Comparison of ENCODE assay signal across 16 cellular contexts in the genomic region with DNA sequence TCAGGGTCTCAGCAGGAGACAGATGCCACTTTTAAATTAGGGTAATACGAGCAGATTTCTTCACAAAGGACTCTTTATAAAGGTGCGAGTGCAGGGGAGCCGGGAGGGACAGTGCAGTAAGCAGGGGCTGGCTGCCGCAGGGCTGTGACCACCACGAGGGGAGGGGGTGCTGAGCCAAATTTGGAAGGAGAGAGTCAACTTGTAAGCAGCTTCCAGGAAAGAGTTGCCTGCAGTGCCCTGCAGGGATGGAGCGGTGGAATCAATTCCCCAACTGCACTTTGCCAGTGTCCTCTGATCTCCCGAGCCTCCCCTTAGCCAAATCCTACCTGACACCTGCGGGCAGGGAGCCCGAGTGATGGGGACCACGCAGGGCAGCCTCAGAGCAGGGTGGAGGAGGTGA. TPM values are rescaled to one million over a fixed set of nuclear protein-coding genes. Genes with fewer than 3 reads are reported as not detected.
DNase-seq lines count a peak whose midpoint lies in the region; ATAC-seq and TF ChIP-seq lines count a peak whose summit lies in the region.
"Had no signal": no experiment of that assay in that cellular context is flagged by ENCODE, and none has a peak within 500 bp of the region (broad histone marks: within the 10 kb centered on the region; RNA-seq: fewer than 3 reads in every experiment).

No MANE protein-coding gene starts in this region.

- 32% methylated on average over 10 of the region's 10 CpGs for WGBS in hepatocyte (ENCODE audit: low lambda C conversion rate, missing lambda C conversion rate)

- H3K27ac Mint-ChIP-seq in CD8-positive, alpha-beta memory T cell, result peak overlapping the region; percentile 88 to 100 (median 100)
- H3K27ac Mint-ChIP-seq in WTC11, result no peak overlapping the region
- H3K27ac Mint-ChIP-seq: activated B cell treated with CpG ODN at 0.5 μM for 24 hours had no signal

- TF ChIP-seq CTCF in WTC11 (IDR thresholded peaks at IDR 0.05) (no peak), hepatocyte (IDR thresholded peaks at IDR 0.05; ENCODE audit: poor library complexity) (no peak)

- peak overlapping the region in 5 of 7 donors; percentile 11 to 58 (median 28) for H3K4me3 Mint-ChIP-seq in CD8-positive, alpha-beta memory T cell
- peak overlapping the region; percentile 53 for H3K4me3 Mint-ChIP-seq in WTC11
- H3K4me3 Mint-ChIP-seq: activated B cell treated with CpG ODN at 0.5 μM for 24 hours had no signal

- no peak for ATAC-seq in WTC11
- ATAC-seq: right cardiac atrium had no signal

- H3K4me2 ChIP-seq in BLaER1, result peak overlapping the region; percentile 96
- no peak overlapping the region for H3K4me2 ChIP-seq in hepatocyte
- H3K4me2 ChIP-seq: PC-9 had no signal

- no peaks in the 10 kb centered on the region for H3K79me2 ChIP-seq in hepatocyte

- H3K9ac ChIP-seq in BLaER1, result peak overlapping the region; percentile 50; the same call in 1 of the 2 replicates
- H3K9ac ChIP-seq in iPS-18a (ENCODE audit: low read length), result no peak overlapping the region

- H3K9me3 ChIP-seq in BLaER1, result no peaks in the 10 kb centered on the region
- no peaks in the 10 kb centered on the region for H3K9me3 ChIP-seq in CD8-positive, alpha-beta memory T cell (ENCODE audit: low read length)
- H3K9me3 ChIP-seq in iPS-18a (ENCODE audit: control insufficient read depth, low read depth, low read length), result no peaks in the 10 kb centered on the region
- H3K9me3 ChIP-seq in hepatocyte (ENCODE audit: low read depth), result no peaks in the 10 kb centered on the region
- H3K9me3 ChIP-seq: ascending aorta, ovary, SJCRH30, testis had no signal

- peaks cover 72% of the 10 kb centered on the region for H3K4me1 ChIP-seq in BLaER1
- peaks cover 83% of the 10 kb centered on the region for H3K4me1 ChIP-seq in CD8-positive, alpha-beta memory T cell (ENCODE audit: insufficient read depth, low read length)
- peaks cover 37% of the 10 kb centered on the region for H3K4me1 ChIP-seq in iPS-18a (ENCODE audit: control insufficient read depth, low read depth, low read length)
- peaks cover 15% of the 10 kb centered on the region for H3K4me1 ChIP-seq in hepatocyte (ENCODE audit: insufficient read depth)
- H3K4me1 ChIP-seq: ascending aorta, testis had no signal

- H3K27me3 ChIP-seq in BLaER1 (no peaks in the 10 kb centered on the region), iPS-18a (ENCODE audit: control insufficient read depth, insufficient read depth, low read length) (peaks cover 45% of the 10 kb centered on the region), hepatocyte (peaks cover 34% of the 10 kb centered on the region)
- no peaks in the 10 kb centered on the region for H3K27me3 ChIP-seq in CD8-positive, alpha-beta memory T cell (ENCODE audit: insufficient read depth, low read length, poor library complexity, severe bottlenecking)
- H3K27me3 ChIP-seq: ascending aorta, ovary, testis had no signal

- H3K36me3 ChIP-seq in BLaER1 (no peaks in the 10 kb centered on the region), iPS-18a (ENCODE audit: control insufficient read depth, low read depth, low read length) (no peaks in the 10 kb centered on the region), hepatocyte (replicated peaks; ENCODE audit: insufficient read depth, low read depth) (no peaks in the 10 kb centered on the region)
- H3K36me3 ChIP-seq in CD8-positive, alpha-beta memory T cell (ENCODE audit: insufficient read depth, low read length), result no peaks in the 10 kb centered on the region
- H3K36me3 ChIP-seq: ascending aorta, ovary, SJCRH30 had no signal

- DNase-seq in CD8-positive, alpha-beta memory T cell, result no peak
- no peak for DNase-seq in WTC11 (ENCODE audit: low spot score)
- no peak for DNase-seq in NCI-H2196 (lab: John Stamatoyannopoulos, UW; ENCODE audit: unreplicated experiment)
- DNase-seq in NCI-H2227 treated with DMSO at 0.1 percent for 48 hours (lab: John Stamatoyannopoulos, UW), result no peak
- no peak for DNase-seq in hepatocyte (ENCODE audit: low spot score)
- no peak for DNase-seq in SW480 (ENCODE audit: low spot score)
- DNase-seq: activated B cell treated with CpG ODN at 0.5 μM for 24 hours, COR-L47, ovary, PC-9, right cardiac atrium, SJCRH30, testis had no signal

- no peaks in the 10 kb centered on the region for H4K20me1 ChIP-seq in BLaER1
- H4K20me1 ChIP-seq in hepatocyte (ENCODE audit: insufficient read depth, poor library complexity, severe bottlenecking), result no peaks in the 10 kb centered on the region

- no peak overlapping the region for H2AFZ ChIP-seq in hepatocyte
- H2AFZ ChIP-seq: PC-9 had no signal

- H3K36me3 Mint-ChIP-seq in CD8-positive, alpha-beta memory T cell, result peaks cover 0 to 1% (median 0%) of the 10 kb centered on the region in 3 donors
- H3K36me3 Mint-ChIP-seq in WTC11, result 0 out of 2 replicates have a peak, but pooled peaks cover 2% of the 10 kb centered on the region

- no peaks in the 10 kb centered on the region for H3K9me3 Mint-ChIP-seq in CD8-positive, alpha-beta memory T cell
- H3K9me3 Mint-ChIP-seq in WTC11, result peaks cover 7% of the 10 kb centered on the region
- H3K9me3 Mint-ChIP-seq: activated B cell treated with CpG ODN at 0.5 μM for 24 hours had no signal

- H3K4me3 ChIP-seq in BLaER1 (no peak overlapping the region), iPS-18a (ENCODE audit: low read length) (peak overlapping the region; percentile 38), hepatocyte (no peak overlapping the region)
- no peak overlapping the region for H3K4me3 ChIP-seq in CD8-positive, alpha-beta memory T cell (ENCODE audit: low read length)
- H3K4me3 ChIP-seq: ascending aorta, ovary, PC-9, SJCRH30, testis had no signal

- H3K9me2 ChIP-seq in hepatocyte (replicated peaks; ENCODE audit: insufficient read depth), result no peaks in the 10 kb centered on the region

- peak overlapping the region; percentile 61; the same call in 1 of the 2 replicates for H3K27ac ChIP-seq in BLaER1
- peak overlapping the region; percentile 25 for H3K27ac ChIP-seq in CD8-positive, alpha-beta memory T cell (ENCODE audit: low read depth, low read length)
- no peak overlapping the region for H3K27ac ChIP-seq in iPS-18a (ENCODE audit: low read length)
- H3K27ac ChIP-seq in hepatocyte, result no peak overlapping the region
- H3K27ac ChIP-seq: ascending aorta, ovary, PC-9, SJCRH30, testis had no signal

- H3K4me1 Mint-ChIP-seq in CD8-positive, alpha-beta memory T cell, result peaks cover 88 to 99% (median 93%) of the 10 kb centered on the region in 3 donors
- H3K4me1 Mint-ChIP-seq in WTC11, result peaks cover 73% of the 10 kb centered on the region

- CTCF ChIA-PET in CD8-positive, alpha-beta memory T cell (lab: Charles Lee), result interaction anchor here (1.2 kb wide), 1 partner anchor 52 kb away, joined by 3 read pairs; no protein-coding TSS in a partner anchor
- CTCF ChIA-PET in WTC11 (lab: Charles Lee), result interaction anchor here (1.0 to 3.4 kb wide), 2 partner anchors 52 to 305 kb away, joined by 3 to 23 read pairs; no protein-coding TSS in a partner anchor

- POLR2A ChIA-PET in CD8-positive, alpha-beta memory T cell (lab: Charles Lee), result interaction anchor here (1.2 to 1.5 kb wide), 2 partner anchors 11 to 14 kb away, joined by 7 to 8 read pairs; partner anchors contain the start of gene CCDC167
- POLR2A ChIA-PET in WTC11 (lab: Charles Lee), result no interaction called here

- H3K27me3 Mint-ChIP-seq in CD8-positive, alpha-beta memory T cell, result peaks cover 0 to 5% of the 10 kb centered on the region in 2 donors
- peaks cover 52% of the 10 kb centered on the region for H3K27me3 Mint-ChIP-seq in WTC11 (ENCODE audit: low read depth)
- H3K27me3 Mint-ChIP-seq: activated B cell treated with CpG ODN at 0.5 μM for 24 hours had no signal

TF ChIP-seq in WTC11, 78 proteins besides CTCF, POLR2A, EP300 and RAD21 (continues in another document):
- TF ChIP-seq HMGXB4 (CRISPR knock-in tag; IDR thresholded peaks at IDR 0.05), result no peak
- TF ChIP-seq NR2C2 (CRISPR knock-in tag; IDR thresholded peaks at IDR 0.05), result no peak
- TF ChIP-seq, protein P1, sequence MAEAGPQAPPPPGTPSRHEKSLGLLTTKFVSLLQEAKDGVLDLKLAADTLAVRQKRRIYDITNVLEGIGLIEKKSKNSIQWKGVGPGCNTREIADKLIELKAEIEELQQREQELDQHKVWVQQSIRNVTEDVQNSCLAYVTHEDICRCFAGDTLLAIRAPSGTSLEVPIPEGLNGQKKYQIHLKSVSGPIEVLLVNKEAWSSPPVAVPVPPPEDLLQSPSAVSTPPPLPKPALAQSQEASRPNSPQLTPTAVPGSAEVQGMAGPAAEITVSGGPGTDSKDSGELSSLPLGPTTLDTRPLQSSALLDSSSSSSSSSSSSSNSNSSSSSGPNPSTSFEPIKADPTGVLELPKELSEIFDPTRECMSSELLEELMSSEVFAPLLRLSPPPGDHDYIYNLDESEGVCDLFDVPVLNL (CRISPR knock-in tag; IDR thresholded peaks at IDR 0.05; ENCODE audit: borderline replicate concordance, low read depth), result no peak
- no peak for TF ChIP-seq ZNF671 (CRISPR knock-in tag; IDR thresholded peaks at IDR 0.05)
- TF ChIP-seq, protein P2, sequence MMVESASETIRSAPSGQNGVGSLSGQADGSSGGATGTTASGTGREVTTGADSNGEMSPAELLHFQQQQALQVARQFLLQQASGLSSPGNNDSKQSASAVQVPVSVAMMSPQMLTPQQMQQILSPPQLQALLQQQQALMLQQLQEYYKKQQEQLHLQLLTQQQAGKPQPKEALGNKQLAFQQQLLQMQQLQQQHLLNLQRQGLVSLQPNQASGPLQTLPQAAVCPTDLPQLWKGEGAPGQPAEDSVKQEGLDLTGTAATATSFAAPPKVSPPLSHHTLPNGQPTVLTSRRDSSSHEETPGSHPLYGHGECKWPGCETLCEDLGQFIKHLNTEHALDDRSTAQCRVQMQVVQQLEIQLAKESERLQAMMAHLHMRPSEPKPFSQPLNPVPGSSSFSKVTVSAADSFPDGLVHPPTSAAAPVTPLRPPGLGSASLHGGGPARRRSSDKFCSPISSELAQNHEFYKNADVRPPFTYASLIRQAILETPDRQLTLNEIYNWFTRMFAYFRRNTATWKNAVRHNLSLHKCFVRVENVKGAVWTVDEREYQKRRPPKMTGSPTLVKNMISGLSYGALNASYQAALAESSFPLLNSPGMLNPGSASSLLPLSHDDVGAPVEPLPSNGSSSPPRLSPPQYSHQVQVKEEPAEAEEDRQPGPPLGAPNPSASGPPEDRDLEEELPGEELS (CRISPR knock-in tag; IDR thresholded peaks at IDR 0.05), result no peak

RNA-seq across cellular contexts. Expression of gene CCDC167, which starts 13.9 kb away (rescaled TPM):
- total RNA-seq in CD8-positive, alpha-beta memory T cell, result 10 to 100 TPM; 79.5 to 86.3 TPM
- polyA plus RNA-seq in CD8-positive, alpha-beta memory T cell, result 181 TPM
- total RNA-seq in WTC11 (2021), result 19.1 to 21.6 TPM (median 19.9 TPM) in 3 replicates
- 17.8 and 32.5 TPM in 2 replicates for total RNA-seq in hepatocyte
- 60.5 and 66.1 TPM in 2 replicates for polyA plus RNA-seq in hepatocyte

Comparison
In these comparisons a context has a peak if more than half of its experiments do, and no peak if none do; other contexts are left out.
1. H3K27ac ChIP-seq: peak in BLaER1 (single experiment) and CD8-positive, alpha-beta memory T cell (single experiment); none in iPS-18a (single experiment) and hepatocyte (single experiment).